ENCODE assay signal across 7 cellular contexts in the genomic region with DNA sequence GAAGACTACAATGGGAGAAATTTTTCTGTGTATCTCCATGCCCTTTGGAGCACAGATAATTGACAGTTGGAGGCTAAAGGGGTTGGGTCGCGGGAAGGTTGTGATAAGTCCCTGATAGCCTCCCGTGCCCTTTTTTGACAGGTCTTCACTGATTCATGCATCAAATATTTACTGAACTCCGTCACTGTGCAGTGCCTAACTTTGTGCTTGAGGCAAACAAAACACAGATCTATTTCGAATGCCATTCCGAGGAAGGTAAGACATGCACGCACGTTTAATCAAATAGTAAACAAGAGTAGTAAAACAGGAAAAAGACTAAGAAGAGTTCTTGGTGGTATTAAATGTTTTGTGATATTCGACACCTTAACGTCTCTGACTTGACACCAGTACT. TPM values are rescaled to one million over a fixed set of nuclear protein-coding genes. Genes with fewer than 3 reads are reported as not detected.
DNase-seq lines count a peak whose midpoint lies in the region; ATAC-seq and TF ChIP-seq lines count a peak whose summit lies in the region.

No MANE protein-coding gene starts in this region.

- H3K4me3 ChIP-seq in H7 (ENCODE audit: insufficient read depth, low read depth, low read length) (peak overlapping the region; percentile 93), PC-9 (peak overlapping the region; percentile 85), trophoblast cell (ENCODE audit: low read depth, low read length) (peak overlapping the region; percentile 95)

- BruUV-seq in PC-9 (replicated peaks; lab: Mats Ljungman, UMichigan): no TSS peak

- peak overlapping the region; percentile 69 for H3K18ac ChIP-seq in trophoblast cell (ENCODE audit: low read length)

- peak overlapping the region; percentile 73 for H2BK5ac ChIP-seq in trophoblast cell (ENCODE audit: low read depth, low read length, poor library complexity)

- DNase-seq in H7 (peak; percentile 35), PC-9 (peak; percentile 35 to 86), epithelial cell of prostate (ENCODE audit: low read depth, low spot score) (no peak), trophoblast cell (peak; percentile 80 to 94), NOMO-1 treated with DMSO at 0.1 percent for 48 hours (lab: John Stamatoyannopoulos, UW; ENCODE audit: unreplicated experiment) (no peak)

- H2AFZ ChIP-seq in PC-9 (peak overlapping the region; percentile 76), trophoblast cell (ENCODE audit: insufficient read depth, low read length, poor library complexity) (no peak overlapping the region)

- no peak overlapping the region for H3K9ac ChIP-seq in trophoblast cell (ENCODE audit: low read length)

- peak overlapping the region; percentile 47 for H4K91ac ChIP-seq in trophoblast cell (ENCODE audit: low read depth, low read length)

- H3K79me2 ChIP-seq in PC-9 (ENCODE audit: low read depth) (peaks cover 55% of the 10 kb centered on the region), trophoblast cell (ENCODE audit: control insufficient read depth, insufficient read depth, low read length, poor library complexity) (peaks cover 25% of the 10 kb centered on the region)

- intact Hi-C loops in PC-9 (cut with micrococcal nuclease; ENCODE audit: unreplicated experiment): loop anchor here (1.0 to 10.0 kb wide), 7 partner anchors 56 to 837 kb away; a partner anchor contains a TSS

- peaks cover 3% of the 10 kb centered on the region for H3K36me3 ChIP-seq in H7 (replicated peaks; ENCODE audit: control insufficient read depth, insufficient read depth, low read length)
- peaks cover 12% of the 10 kb centered on the region for H3K36me3 ChIP-seq in PC-9 (ENCODE audit: low read depth)
- peaks cover 7 to 8% of the 10 kb centered on the region in 2 experiments for H3K36me3 ChIP-seq in trophoblast cell (ENCODE audit: control insufficient read depth in 1 of 2, insufficient read depth in 2 of 2, low read length in 2 of 2)

- peaks cover 38% of the 10 kb centered on the region for H3K4me1 ChIP-seq in PC-9 (replicated peaks; ENCODE audit: insufficient read depth)
- H3K4me1 ChIP-seq in trophoblast cell (ENCODE audit: control insufficient read depth in 1 of 2, insufficient read depth in 2 of 2, low read length in 2 of 2): peaks cover 4 to 11% of the 10 kb centered on the region in 2 experiments

- H3K9me3 ChIP-seq in PC-9 (ENCODE audit: insufficient read depth, low read depth) (no peaks in the 10 kb centered on the region), trophoblast cell (ENCODE audit: insufficient read depth, low read depth, low read length) (no peaks in the 10 kb centered on the region)

- H3K27ac ChIP-seq in PC-9: peak overlapping the region; percentile 93
- H3K27ac ChIP-seq in epithelial cell of prostate: peak overlapping the region; percentile 98
- H3K27ac ChIP-seq in trophoblast cell (ENCODE audit: low read depth, low read length): peak overlapping the region; percentile 78

- ATAC-seq in GM18870 (IDR thresholded peaks at IDR 0.05; ENCODE audit: unreplicated experiment) (no peak), GM19397 (IDR thresholded peaks at IDR 0.05; ENCODE audit: unreplicated experiment) (no peak)

- POLR2A ChIA-PET in PC-9 (lab: Charles Lee; ENCODE audit: unreplicated experiment): interaction anchor here (0.6 kb wide), 1 partner anchor 801 kb away, joined by 3 read pairs; no protein-coding TSS in a partner anchor

- H3K79me1 ChIP-seq in trophoblast cell (ENCODE audit: low read length): peaks cover 18% of the 10 kb centered on the region

- no peak overlapping the region for H3K4ac ChIP-seq in trophoblast cell (ENCODE audit: low read depth, low read length)

- H2BK12ac ChIP-seq in trophoblast cell (ENCODE audit: low read length): peak overlapping the region; percentile 24

- peak overlapping the region; percentile 53 for H3K14ac ChIP-seq in trophoblast cell (ENCODE audit: low read length)

- peak overlapping the region; percentile 63 for H4K12ac ChIP-seq in trophoblast cell (ENCODE audit: low read depth, low read length)

- no peak for TF ChIP-seq CTCF in PC-9 (conservative IDR thresholded peaks at IDR 0.05)

- CTCF ChIA-PET in PC-9 (lab: Charles Lee): no interaction called here

- H3K27me3 ChIP-seq in H7 (ENCODE audit: control insufficient read depth, insufficient read depth, low read length): no peaks in the 10 kb centered on the region
- no peaks in the 10 kb centered on the region for H3K27me3 ChIP-seq in PC-9 (ENCODE audit: insufficient read depth, low read depth)
- no peaks in the 10 kb centered on the region for H3K27me3 ChIP-seq in trophoblast cell (ENCODE audit: insufficient read depth, low read length)

- WGBS in trophoblast cell (ENCODE audit: extremely low coverage, insufficient coverage, insufficient read length): no CpG with 5 or more reads among the region's 10 CpGs

- H3F3A ChIP-seq in PC-9 (ENCODE audit: insufficient read depth, low read depth): peaks cover 49% of the 10 kb centered on the region

- H4K8ac ChIP-seq in trophoblast cell (ENCODE audit: low read depth, low read length): peak overlapping the region; percentile 82

- H3K9me2 ChIP-seq in PC-9 (ENCODE audit: insufficient read depth): no peaks in the 10 kb centered on the region

- peak overlapping the region; percentile 97 for H3K4me2 ChIP-seq in PC-9
- peak overlapping the region; percentile 96 for H3K4me2 ChIP-seq in trophoblast cell (ENCODE audit: low read length)

- H2BK120ac ChIP-seq in trophoblast cell (ENCODE audit: insufficient read depth, low read length, poor library complexity): peak overlapping the region; percentile 66

- no peak overlapping the region for H3K23ac ChIP-seq in trophoblast cell (ENCODE audit: low read length)

- H2AK5ac ChIP-seq in trophoblast cell (ENCODE audit: low read length): no peak overlapping the region

- peaks cover 33% of the 10 kb centered on the region for H4K20me1 ChIP-seq in PC-9 (ENCODE audit: insufficient read depth)

RNA-seq across cellular contexts. Expression of a gene that starts 0.5 kb away (rescaled TPM):
- 79.7 and 86.6 TPM in 2 replicates for total RNA-seq in H7 (2014; rRNA removed; shearing (Covaris generic))
- total RNA-seq in PC-9 (2021): 69.7 and 76.4 TPM in 2 replicates
- 109 and 113 TPM in 2 replicates for polyA plus RNA-seq in trophoblast cell (2013)

RNA-seq across cellular contexts. Expression of a gene that starts 7.9 kb away (rescaled TPM):
- 167 and 180 TPM in 2 replicates for total RNA-seq in H7 (2014; rRNA removed; shearing (Covaris generic))
- 63.9 and 72.5 TPM in 2 replicates for total RNA-seq in PC-9 (2021)
- 57.9 and 60.8 TPM in 2 replicates for polyA plus RNA-seq in trophoblast cell (2013)

RNA-seq across cellular contexts. Expression of a gene that starts 22.1 kb away (rescaled TPM):
- total RNA-seq in H7 (2014; rRNA removed; shearing (Covaris generic)): 0.80 TPM in 1 of 2 replicates, not detected in the other
- 1.2 TPM in 1 of 2 replicates, not detected in the other for total RNA-seq in PC-9 (2021)
- not detected in 2 replicates for polyA plus RNA-seq in trophoblast cell (2013)

RNA-seq across cellular contexts. Expression of a gene that starts 31.9 kb away (rescaled TPM):
- total RNA-seq in H7 (2014; rRNA removed; shearing (Covaris generic)): 76.1 and 78.8 TPM in 2 replicates
- 42.5 and 47.7 TPM in 2 replicates for total RNA-seq in PC-9 (2021)
- 52.5 and 53.6 TPM in 2 replicates for polyA plus RNA-seq in trophoblast cell (2013)

RNA-seq across cellular contexts. Expression of a gene that starts 32.2 kb away (rescaled TPM):
- total RNA-seq in H7 (2014; rRNA removed; shearing (Covaris generic)): 20.0 and 22.5 TPM in 2 replicates
- total RNA-seq in PC-9 (2021): 7.6 and 12.8 TPM in 2 replicates
- polyA plus RNA-seq in trophoblast cell (2013): 5.7 and 6.0 TPM in 2 replicates

Comparison
In these comparisons a context has a peak if more than half of its experiments do, and no peak if none do; other contexts are left out.
1. DNase-seq: peak in H7 (single experiment), PC-9 (2 of 2) and trophoblast cell (2 of 2); none in epithelial cell of prostate (single experiment) and NOMO-1 treated with DMSO at 0.1 percent for 48 hours (single experiment).
2. Peak in every context shown above with its lines, with median percentiles within 50 percentile points of each other: H3K4me3 ChIP-seq and H3K27ac ChIP-seq.